ENCODE assay signal across 8 cellular contexts in genomic region chr15:84653584-84653909, GRCh38. TPM values are rescaled to one million over a fixed set of nuclear protein-coding genes. Genes with fewer than 3 reads are reported as not detected.
DNase-seq lines count a peak whose midpoint lies in the region; ATAC-seq, FAIRE-seq and TF ChIP-seq lines count a peak whose summit lies in the region.

No MANE protein-coding gene starts in this region.

- H3K36me3 ChIP-seq in stomach smooth muscle (ENCODE audit: control insufficient read depth in 2 of 2, insufficient read depth in 2 of 2, low read length in 2 of 2), result peaks cover 12 to 18% of the 10 kb centered on the region in 2 donors

- H3K27me3 Mint-ChIP-seq in activated CD8-positive, alpha-beta T cell treated with anti-CD3 and anti-CD28 coated beads, Interleukin-2, amount 10 ng/mL, durations not matched to agents 7 days and 5 days (ENCODE audit: low read depth), result no peaks in the 10 kb centered on the region

- POLR2A ChIA-PET in activated CD8-positive, alpha-beta T cell treated with anti-CD3 and anti-CD28 coated beads, Interleukin-2, amount 10 ng/mL, durations not matched to agents 7 days and 5 days (lab: Charles Lee), result interaction anchor here (0.6 to 2.0 kb wide), 13 partner anchors 8 to 96 kb away, joined by 3 to 11 read pairs (median 5); partner anchors contain the start of genes SEC11A and ZSCAN2

- H3K36me3 Mint-ChIP-seq in activated CD8-positive, alpha-beta T cell treated with anti-CD3 and anti-CD28 coated beads, Interleukin-2, amount 10 ng/mL, durations not matched to agents 7 days and 5 days (ENCODE audit: low read depth), result peaks cover 21% of the 10 kb centered on the region

- no peaks in the 10 kb centered on the region for H3K27me3 ChIP-seq in stomach smooth muscle (ENCODE audit: control insufficient read depth in 1 of 2, insufficient read depth in 2 of 2, low read length in 2 of 2)

- peak overlapping the region; percentile 96 for H3K4me3 Mint-ChIP-seq in activated CD8-positive, alpha-beta T cell treated with anti-CD3 and anti-CD28 coated beads, Interleukin-2, amount 10 ng/mL, durations not matched to agents 7 days and 5 days

- CTCF ChIA-PET in activated CD8-positive, alpha-beta T cell treated with anti-CD3 and anti-CD28 coated beads, Interleukin-2, amount 10 ng/mL, durations not matched to agents 7 days and 5 days (lab: Charles Lee), result interaction anchor here (0.8 to 4.7 kb wide), 20 partner anchors 10 to 274 kb away, joined by 3 to 30 read pairs (median 4); partner anchors contain the start of gene SEC11A

- H3K9ac ChIP-seq in stomach smooth muscle (ENCODE audit: low read length in 2 of 2), result peak overlapping the region; percentile 96 to 99

- no peaks in the 10 kb centered on the region for H3K9me3 Mint-ChIP-seq in activated CD8-positive, alpha-beta T cell treated with anti-CD3 and anti-CD28 coated beads, Interleukin-2, amount 10 ng/mL, durations not matched to agents 7 days and 5 days (ENCODE audit: insufficient read depth)

- H3K4me1 ChIP-seq in stomach smooth muscle (ENCODE audit: control insufficient read depth, insufficient read depth, low read length), result peaks cover 33% of the 10 kb centered on the region

- H3K27ac Mint-ChIP-seq in activated CD8-positive, alpha-beta T cell treated with anti-CD3 and anti-CD28 coated beads, Interleukin-2, amount 10 ng/mL, durations not matched to agents 7 days and 5 days, result peak overlapping the region; percentile 96

- H3K4me3 ChIP-seq in iPS-18c (ENCODE audit: insufficient read depth, low read depth, low read length), result peak overlapping the region; percentile 88
- peak overlapping the region; percentile 98 to 99 for H3K4me3 ChIP-seq in stomach smooth muscle (ENCODE audit: low read length in 2 of 2)

- H3K9me3 ChIP-seq in iPS-18c (ENCODE audit: control insufficient read depth, insufficient read depth, low read length) (no peaks in the 10 kb centered on the region), stomach smooth muscle (ENCODE audit: control insufficient read depth in 2 of 2, low read length in 2 of 2) (no peaks in the 10 kb centered on the region)

- no peak for FAIRE-seq in H54 (lab: Jason Lieb, UNC)

- no peak for TF ChIP-seq POLR2A in H54 (IDR thresholded peaks at IDR 0.05; ENCODE audit: low read depth, low read length)

- ATAC-seq in activated CD8-positive, alpha-beta T cell treated with anti-CD3 and anti-CD28 coated beads, Interleukin-2, amount 10 ng/mL, durations not matched to agents 7 days and 5 days, result no peak
- ATAC-seq in GM19452 (IDR thresholded peaks at IDR 0.05; ENCODE audit: unreplicated experiment), result no peak

- peak overlapping the region; percentile 84 for H3K27ac ChIP-seq in stomach smooth muscle (ENCODE audit: low read length)

- peaks cover 48% of the 10 kb centered on the region for H3K4me1 Mint-ChIP-seq in activated CD8-positive, alpha-beta T cell treated with anti-CD3 and anti-CD28 coated beads, Interleukin-2, amount 10 ng/mL, durations not matched to agents 7 days and 5 days (ENCODE audit: low read depth)

- DNase-seq in NCI-H748 (lab: John Stamatoyannopoulos, UW; ENCODE audit: unreplicated experiment) (peak; percentile 22), NCI-H748 treated with DMSO at 0.1 percent for 48 hours (lab: John Stamatoyannopoulos, UW) (no peak), H54 (ENCODE audit: insufficient read length, low spot score) (no peak), AG08396 (ENCODE audit: low spot score) (no peak)
- no peak for DNase-seq in activated CD8-positive, alpha-beta T cell treated with anti-CD3 and anti-CD28 coated beads, Interleukin-2, amount 10 ng/mL, durations not matched to agents 7 days and 5 days

RNA-seq across cellular contexts. Expression of gene WDR73, which starts 0.5 kb away (rescaled TPM):
- total RNA-seq in activated CD8-positive, alpha-beta T cell treated with anti-CD3 and anti-CD28 coated beads, Interleukin-2, amount 10 ng/mL, durations not matched to agents 7 days and 5 days, result 10 to 100 TPM; 22.1 to 23.8 TPM

RNA-seq across cellular contexts. Expression of gene NMB, which starts 4.5 kb away (rescaled TPM):
- 1 to 10 TPM; 3.3 to 4.1 TPM for total RNA-seq in activated CD8-positive, alpha-beta T cell treated with anti-CD3 and anti-CD28 coated beads, Interleukin-2, amount 10 ng/mL, durations not matched to agents 7 days and 5 days

RNA-seq across cellular contexts. Expression of gene ZSCAN2, which starts 52.7 kb away (rescaled TPM):
- 1 to 10 TPM; 6.5 to 6.7 TPM for total RNA-seq in activated CD8-positive, alpha-beta T cell treated with anti-CD3 and anti-CD28 coated beads, Interleukin-2, amount 10 ng/mL, durations not matched to agents 7 days and 5 days
